In genomic region chr11:65639623-65640482, GRCh38 we compare ENCODE assay signal across 9 cellular contexts. TPM values are rescaled to one million over a fixed set of nuclear protein-coding genes. Genes with fewer than 3 reads are reported as not detected.
A peak's percentile ranks its signal among the peaks of the same experiment; 100 is the strongest.
DNase-seq lines count a peak whose midpoint lies in the region; ATAC-seq, FAIRE-seq and TF ChIP-seq lines count a peak whose summit lies in the region.
"Had no signal": no experiment of that assay in that cellular context is flagged by ENCODE, and none has a peak within 500 bp of the region (broad histone marks: within the 10 kb centered on the region; RNA-seq: fewer than 3 reads in every experiment).

No MANE protein-coding gene starts in this region.

- H3K9ac ChIP-seq in liver (ENCODE audit: low read depth in 1 of 2, low read length in 2 of 2), result peak overlapping the region in 1 of 2 donors; percentile 55
- H3K9ac ChIP-seq in HepG2 (ENCODE audit: insufficient read depth, low read depth, low read length), result no peak overlapping the region

- H3K27ac ChIP-seq in liver (ENCODE audit: low read depth in 1 of 2, low read length in 2 of 2) (peak overlapping the region; percentile 75 to 86), HepG2 (ENCODE audit: extremely low read length, insufficient read depth, low read length) (no peak overlapping the region)

- intact Hi-C loops in HepG2 (cut with micrococcal nuclease; ENCODE audit: unreplicated experiment), result no loop called here
- intact Hi-C loops in mucosa of descending colon (cut with DNase I, micrococcal nuclease), result no loop called here

- TF ChIP-seq RAD21 in liver (IDR thresholded peaks at IDR 0.05), result no peak
- no peak for TF ChIP-seq RAD21 in HepG2 (CRISPR knock-in tag; IDR thresholded peaks at IDR 0.05)

- H3K4me1 ChIP-seq in liver (ENCODE audit: control insufficient read depth in 4 of 4, insufficient read depth in 4 of 4, low read length in 3 of 4) (peaks cover 3 to 46% (median 26%) of the 10 kb centered on the region in 4 donors), HepG2 (ENCODE audit: insufficient read depth, low read length) (peaks cover 49% of the 10 kb centered on the region), mucosa of descending colon (ENCODE audit: low read depth) (peaks cover 15% of the 10 kb centered on the region)

- H2AFZ ChIP-seq in HepG2 (ENCODE audit: low read length), result no peak overlapping the region

- POLR2A ChIA-PET in HepG2 (lab: Yijun Ruan, JAX), result interaction anchor here (2.1 to 4.6 kb wide), 3 partner anchors 12 to 23 kb away, joined by 6 to 78 read pairs (median 17); partner anchors contain the start of gene RELA

- H3K4me2 ChIP-seq in HepG2 (ENCODE audit: low read depth, low read length), result no peak overlapping the region

- H3K4me3 ChIP-seq in liver (ENCODE audit: low read depth in 1 of 3, low read length in 3 of 3) (no peak overlapping the region), HepG2 (replicated peaks in 1 of 3; ENCODE audit: insufficient read depth in 1 of 3, low read depth in 2 of 3, low read length in 3 of 3) (no peak overlapping the region), NB4 (ENCODE audit: low read depth, low read length) (peak overlapping the region; percentile 22), mucosa of descending colon (no peak overlapping the region), MG63 (no peak overlapping the region)

- FAIRE-seq in HepG2 (lab: Jason Lieb, UNC), result no peak
- FAIRE-seq: pancreas had no signal

- WGBS in liver, result 71% methylated on average over 8 of the region's 8 CpGs
- WGBS in HepG2 (ENCODE audit: low lambda C conversion rate), result 83% methylated on average over 6 of the region's 8 CpGs

- H3K36me3 ChIP-seq in liver (ENCODE audit: control insufficient read depth in 4 of 4, insufficient read depth in 3 of 4, low read depth in 1 of 4, low read length in 3 of 4) (peaks cover 4 to 16% (median 13%) of the 10 kb centered on the region in 4 donors), HepG2 (replicated peaks in 1 of 2; ENCODE audit: control insufficient read depth in 1 of 2, insufficient read depth in 2 of 2, low read length in 2 of 2) (peaks cover 9 to 23% of the 10 kb centered on the region in 2 experiments; a peak in 4 of 5 replicates), mucosa of descending colon (ENCODE audit: low read depth) (no peaks in the 10 kb centered on the region), MG63 (peaks cover 45% of the 10 kb centered on the region)

- TF ChIP-seq CTCF in liver (IDR thresholded peaks at IDR 0.05; ENCODE audit: low read depth, low read length, missing input control), result no peak
- TF ChIP-seq CTCF in HepG2 (CRISPR knock-in tag; IDR thresholded peaks at IDR 0.05), result no peak
- no peak for TF ChIP-seq CTCF in NB4 (IDR thresholded peaks at IDR 0.05; ENCODE audit: low read depth, low read length)
- TF ChIP-seq CTCF in mucosa of descending colon (IDR thresholded peaks at IDR 0.05), result no peak

- H3K79me2 ChIP-seq in HepG2 (ENCODE audit: insufficient read depth, low read length), result no peaks in the 10 kb centered on the region

- ATAC-seq in HepG2, result no peak
- peak; percentile 46 for ATAC-seq in mucosa of descending colon

- TF ChIP-seq POLR2A in HepG2 (IDR thresholded peaks at IDR 0.05; ENCODE audit: insufficient read depth in 1 of 2, low read depth in 2 of 2, low read length in 2 of 2), result no peak
- TF ChIP-seq POLR2A in NB4 (IDR thresholded peaks at IDR 0.05; ENCODE audit: extremely low read depth, insufficient read length), result no peak

- H3K27me3 ChIP-seq in liver (ENCODE audit: control insufficient read depth in 4 of 4, insufficient read depth in 4 of 4, low read length in 3 of 4) (no peaks in the 10 kb centered on the region), HepG2 (ENCODE audit: control insufficient read depth in 1 of 2, insufficient read depth in 2 of 2, low read length in 2 of 2) (no peaks in the 10 kb centered on the region), MG63 (no peaks in the 10 kb centered on the region)
- H3K27me3 ChIP-seq: pancreas had no signal

- no peaks in the 10 kb centered on the region for H3K9me3 ChIP-seq in liver (ENCODE audit: control insufficient read depth in 4 of 4, low read length in 3 of 4)
- no peaks in the 10 kb centered on the region for H3K9me3 ChIP-seq in HepG2 (ENCODE audit: low read length)
- H3K9me3 ChIP-seq in mucosa of descending colon, result no peaks in the 10 kb centered on the region
- H3K9me3 ChIP-seq in MG63, result no peaks in the 10 kb centered on the region
- H3K9me3 ChIP-seq: pancreas had no signal

- CTCF ChIA-PET in HepG2 (lab: Yijun Ruan, JAX; ENCODE audit: low intra/inter-chr PET ratio, low total read pairs), result no interaction called here

- DNase-seq in HepG2 (ENCODE audit: low spot score) (no peak), NB4 (ENCODE audit: low read depth) (peak; percentile 94), mucosa of descending colon (peak; percentile 51 to 89 (median 56)), NCI-H2029 (lab: John Stamatoyannopoulos, UW) (no peak), MG63 (no peak), NCI-H187 (lab: John Stamatoyannopoulos, UW) (no peak)
- peak; percentile 84 for DNase-seq in activated effector memory CD4-positive, alpha-beta T cell treated with anti-CD3 and anti-CD28 coated beads, Interleukin-2, amount 50 U/mL, for 16 hours

- in situ Hi-C loops in HepG2 (cut with HindIII; ENCODE audit: extremely low pct_ligation_motif_present, low pct_unique_long_range_greater_than_20kb), result no loop called here

- no peaks in the 10 kb centered on the region for H4K20me1 ChIP-seq in HepG2 (ENCODE audit: insufficient read depth, low read length)

- TF ChIP-seq EP300 in HepG2 (IDR thresholded peaks at IDR 0.05; ENCODE audit: low read depth in 2 of 2, low read length in 2 of 2) (no peak), HepG2 (CRISPR knock-in tag; IDR thresholded peaks at IDR 0.05; ENCODE audit: borderline replicate concordance) (no peak)

- no TSS peak for BruUV-seq in HepG2 (replicated peaks; lab: Mats Ljungman, UMichigan)

RNA-seq across cellular contexts. Expression of gene SIPA1, which starts 2.0 kb away (rescaled TPM):
- total RNA-seq in liver (10 to 100 TPM; 15.4 to 34.9 TPM), HepG2 (2016; rRNA removed; fragmentation: Illumina TruSeq; extraction: Trizol) (5.4 and 5.8 TPM in 2 replicates), mucosa of descending colon (10 to 100 TPM; 23.2 to 52.5 (median 28.1) TPM)
- polyA plus RNA-seq in liver (10 to 100 TPM; 16.1 to 29.5 TPM), HepG2 (2011; rRNA removed) (7.7 and 9.1 TPM in 2 replicates)
- 2.4 and 2.5 TPM in 2 replicates for total RNA-seq in HepG2 (2016; cell fraction: cytosol; rRNA removed; fragmentation: Illumina TruSeq; extraction: Trizol; ENCODE audit: low read depth)
- 5.0 and 7.9 TPM in 2 replicates for total RNA-seq in HepG2 (2016; cell fraction: insoluble cytoplasmic fraction; rRNA removed; fragmentation: Illumina TruSeq; extraction: Trizol)
- total RNA-seq in HepG2 (2016; cell fraction: membrane; rRNA removed; fragmentation: Illumina TruSeq; extraction: Trizol), result 5.1 and 6.5 TPM in 2 replicates
- total RNA-seq in HepG2 (2016; cell fraction: nucleus; rRNA removed; fragmentation: Illumina TruSeq; extraction: Trizol), result 4.5 and 6.8 TPM in 2 replicates
- 4.1 and 8.2 TPM in 2 replicates for polyA plus RNA-seq in HepG2 (2011; cell fraction: cytosol; rRNA removed)
- polyA plus RNA-seq in HepG2 (2011; cell fraction: nucleus; rRNA removed), result 29.6 and 37.0 TPM in 2 replicates
- polyA plus RNA-seq in HepG2 (2012), result 4.6 and 5.8 TPM in 2 replicates
- 2.6 and 2.8 TPM in 2 replicates for polyA plus RNA-seq in HepG2 (2016; cell fraction: cytosol; fragmentation: Illumina TruSeq; extraction: Trizol; ENCODE audit: low read depth)
- polyA plus RNA-seq in HepG2 (2016; cell fraction: insoluble cytoplasmic fraction; fragmentation: Illumina TruSeq; extraction: Trizol; ENCODE audit: low read depth), result 4.1 and 5.0 TPM in 2 replicates
- 4.4 and 5.1 TPM in 2 replicates for polyA plus RNA-seq in HepG2 (2016; cell fraction: membrane; fragmentation: Illumina TruSeq; extraction: Trizol; ENCODE audit: low read depth)
- 10.2 and 11.1 TPM in 2 replicates for polyA plus RNA-seq in HepG2 (2016; cell fraction: nucleus; fragmentation: Illumina TruSeq; extraction: Trizol; ENCODE audit: insufficient read depth, low read depth)
- polyA minus RNA-seq in HepG2 (2011; rRNA and poly(A)+ RNA removed; ENCODE audit: low replicate concordance), result 33.6 and 36.0 TPM in 2 replicates
- 9.0 and 11.6 TPM in 2 replicates for polyA minus RNA-seq in HepG2 (2011; cell fraction: cytosol; rRNA and poly(A)+ RNA removed)
- 6.8 and 10.8 TPM in 2 replicates for polyA minus RNA-seq in HepG2 (2011; cell fraction: nucleus; rRNA and poly(A)+ RNA removed)
- 28.2 and 33.6 TPM in 2 replicates for total RNA-seq in MG63 (2014; rRNA removed; shearing (Covaris generic); ENCODE audit: low replicate concordance)

RNA-seq across cellular contexts. Expression of gene RELA, which starts 22.9 kb away (rescaled TPM):
- total RNA-seq in liver, result 10 to 100 TPM; 11.1 to 22.6 TPM
- 10 to 100 TPM; 21.3 to 30.7 TPM for polyA plus RNA-seq in liver
- 18.7 and 21.4 TPM in 2 replicates for total RNA-seq in HepG2 (2016; rRNA removed; fragmentation: Illumina TruSeq; extraction: Trizol)
- total RNA-seq in HepG2 (2016; cell fraction: cytosol; rRNA removed; fragmentation: Illumina TruSeq; extraction: Trizol; ENCODE audit: low read depth), result 13.2 and 15.2 TPM in 2 replicates
- total RNA-seq in HepG2 (2016; cell fraction: insoluble cytoplasmic fraction; rRNA removed; fragmentation: Illumina TruSeq; extraction: Trizol), result 18.1 and 22.6 TPM in 2 replicates
- total RNA-seq in HepG2 (2016; cell fraction: membrane; rRNA removed; fragmentation: Illumina TruSeq; extraction: Trizol), result 29.5 and 31.1 TPM in 2 replicates
- total RNA-seq in HepG2 (2016; cell fraction: nucleus; rRNA removed; fragmentation: Illumina TruSeq; extraction: Trizol), result 22.2 and 24.4 TPM in 2 replicates
- polyA plus RNA-seq in HepG2 (2011; rRNA removed), result 40.5 and 51.0 TPM in 2 replicates
- polyA plus RNA-seq in HepG2 (2011; cell fraction: cytosol; rRNA removed), result 17.1 and 18.5 TPM in 2 replicates
- polyA plus RNA-seq in HepG2 (2011; cell fraction: nucleus; rRNA removed), result 130 and 135 TPM in 2 replicates
- 35.3 and 47.6 TPM in 2 replicates for polyA plus RNA-seq in HepG2 (2012)
- 18.5 and 18.9 TPM in 2 replicates for polyA plus RNA-seq in HepG2 (2016; cell fraction: cytosol; fragmentation: Illumina TruSeq; extraction: Trizol; ENCODE audit: low read depth)
- 29.6 and 39.8 TPM in 2 replicates for polyA plus RNA-seq in HepG2 (2016; cell fraction: insoluble cytoplasmic fraction; fragmentation: Illumina TruSeq; extraction: Trizol; ENCODE audit: low read depth)
- 31.6 and 34.3 TPM in 2 replicates for polyA plus RNA-seq in HepG2 (2016; cell fraction: membrane; fragmentation: Illumina TruSeq; extraction: Trizol; ENCODE audit: low read depth)
- polyA plus RNA-seq in HepG2 (2016; cell fraction: nucleus; fragmentation: Illumina TruSeq; extraction: Trizol; ENCODE audit: insufficient read depth, low read depth), result 67.4 and 71.3 TPM in 2 replicates
- 44.8 and 56.8 TPM in 2 replicates for polyA minus RNA-seq in HepG2 (2011; rRNA and poly(A)+ RNA removed; ENCODE audit: low replicate concordance)
- polyA minus RNA-seq in HepG2 (2011; cell fraction: cytosol; rRNA and poly(A)+ RNA removed), result 19.2 and 21.1 TPM in 2 replicates
- 31.7 and 34.9 TPM in 2 replicates for polyA minus RNA-seq in HepG2 (2011; cell fraction: nucleus; rRNA and poly(A)+ RNA removed)
- total RNA-seq in mucosa of descending colon, result 10 to 100 TPM; 69.1 to 89.6 (median 71.0) TPM
- 42.2 and 56.1 TPM in 2 replicates for total RNA-seq in MG63 (2014; rRNA removed; shearing (Covaris generic); ENCODE audit: low replicate concordance)

RNA-seq across cellular contexts. Expression of gene PCNX3, which starts 24.3 kb away (rescaled TPM):
- total RNA-seq in liver, result 10 to 100 TPM; 11.5 to 13.4 TPM
- polyA plus RNA-seq in liver, result 10 to 100 TPM in 1 of 2 donors, 1 to 10 TPM in 1; 4.7 to 12.8 TPM
- 14.5 and 23.0 TPM in 2 replicates for total RNA-seq in HepG2 (2016; rRNA removed; fragmentation: Illumina TruSeq; extraction: Trizol)
- total RNA-seq in HepG2 (2016; cell fraction: cytosol; rRNA removed; fragmentation: Illumina TruSeq; extraction: Trizol; ENCODE audit: low read depth), result 8.5 and 8.7 TPM in 2 replicates
- 12.2 and 22.7 TPM in 2 replicates for total RNA-seq in HepG2 (2016; cell fraction: insoluble cytoplasmic fraction; rRNA removed; fragmentation: Illumina TruSeq; extraction: Trizol)
- total RNA-seq in HepG2 (2016; cell fraction: membrane; rRNA removed; fragmentation: Illumina TruSeq; extraction: Trizol), result 9.3 and 9.7 TPM in 2 replicates
- total RNA-seq in HepG2 (2016; cell fraction: nucleus; rRNA removed; fragmentation: Illumina TruSeq; extraction: Trizol), result 26.0 and 33.8 TPM in 2 replicates
- polyA plus RNA-seq in HepG2 (2011; rRNA removed), result 16.2 and 23.1 TPM in 2 replicates
- polyA plus RNA-seq in HepG2 (2011; cell fraction: cytosol; rRNA removed), result 12.7 and 17.1 TPM in 2 replicates
- 99.5 and 123 TPM in 2 replicates for polyA plus RNA-seq in HepG2 (2011; cell fraction: nucleus; rRNA removed)
- 14.4 and 24.5 TPM in 2 replicates for polyA plus RNA-seq in HepG2 (2012)
- 4.3 and 4.9 TPM in 2 replicates for polyA plus RNA-seq in HepG2 (2016; cell fraction: cytosol; fragmentation: Illumina TruSeq; extraction: Trizol; ENCODE audit: low read depth)
- polyA plus RNA-seq in HepG2 (2016; cell fraction: insoluble cytoplasmic fraction; fragmentation: Illumina TruSeq; extraction: Trizol; ENCODE audit: low read depth), result 14.3 and 21.7 TPM in 2 replicates
- polyA plus RNA-seq in HepG2 (2016; cell fraction: membrane; fragmentation: Illumina TruSeq; extraction: Trizol; ENCODE audit: low read depth), result 5.8 and 6.9 TPM in 2 replicates
- 68.2 and 73.5 TPM in 2 replicates for polyA plus RNA-seq in HepG2 (2016; cell fraction: nucleus; fragmentation: Illumina TruSeq; extraction: Trizol; ENCODE audit: insufficient read depth, low read depth)
- 35.6 and 67.6 TPM in 2 replicates for polyA minus RNA-seq in HepG2 (2011; rRNA and poly(A)+ RNA removed; ENCODE audit: low replicate concordance)
- polyA minus RNA-seq in HepG2 (2011; cell fraction: cytosol; rRNA and poly(A)+ RNA removed), result 23.3 and 27.8 TPM in 2 replicates
- polyA minus RNA-seq in HepG2 (2011; cell fraction: nucleus; rRNA and poly(A)+ RNA removed), result 32.3 and 32.8 TPM in 2 replicates
- total RNA-seq in mucosa of descending colon, result 10 to 100 TPM; 42.5 to 53.4 (median 47.5) TPM
- 9.8 and 21.0 TPM in 2 replicates for total RNA-seq in MG63 (2014; rRNA removed; shearing (Covaris generic); ENCODE audit: low replicate concordance)

RNA-seq across cellular contexts. Expression of gene MAP3K11, which starts 25.8 kb away (rescaled TPM):
- total RNA-seq in liver (10 to 100 TPM; 23.7 to 49.3 TPM), HepG2 (2016; rRNA removed; fragmentation: Illumina TruSeq; extraction: Trizol) (35.6 and 51.5 TPM in 2 replicates), mucosa of descending colon (100 to 1,000 TPM in 1 of 3 donors, 10 to 100 TPM in 2; 81.6 to 109 (median 95.7) TPM)
- polyA plus RNA-seq in liver (10 to 100 TPM; 22.9 to 49.7 TPM), HepG2 (2011; rRNA removed) (35.9 and 54.6 TPM in 2 replicates)
- 9.8 and 11.0 TPM in 2 replicates for total RNA-seq in HepG2 (2016; cell fraction: cytosol; rRNA removed; fragmentation: Illumina TruSeq; extraction: Trizol; ENCODE audit: low read depth)
- 28.4 and 51.3 TPM in 2 replicates for total RNA-seq in HepG2 (2016; cell fraction: insoluble cytoplasmic fraction; rRNA removed; fragmentation: Illumina TruSeq; extraction: Trizol)
- total RNA-seq in HepG2 (2016; cell fraction: membrane; rRNA removed; fragmentation: Illumina TruSeq; extraction: Trizol), result 23.9 and 24.4 TPM in 2 replicates
- total RNA-seq in HepG2 (2016; cell fraction: nucleus; rRNA removed; fragmentation: Illumina TruSeq; extraction: Trizol), result 38.3 and 44.6 TPM in 2 replicates
- polyA plus RNA-seq in HepG2 (2011; cell fraction: cytosol; rRNA removed), result 29.9 and 43.3 TPM in 2 replicates
- 105 and 109 TPM in 2 replicates for polyA plus RNA-seq in HepG2 (2011; cell fraction: nucleus; rRNA removed)
- 41.6 and 47.6 TPM in 2 replicates for polyA plus RNA-seq in HepG2 (2012)
- polyA plus RNA-seq in HepG2 (2016; cell fraction: cytosol; fragmentation: Illumina TruSeq; extraction: Trizol; ENCODE audit: low read depth), result 10.0 and 10.8 TPM in 2 replicates
- 43.2 and 55.5 TPM in 2 replicates for polyA plus RNA-seq in HepG2 (2016; cell fraction: insoluble cytoplasmic fraction; fragmentation: Illumina TruSeq; extraction: Trizol; ENCODE audit: low read depth)
- 24.5 and 29.1 TPM in 2 replicates for polyA plus RNA-seq in HepG2 (2016; cell fraction: membrane; fragmentation: Illumina TruSeq; extraction: Trizol; ENCODE audit: low read depth)
- 98.1 and 107 TPM in 2 replicates for polyA plus RNA-seq in HepG2 (2016; cell fraction: nucleus; fragmentation: Illumina TruSeq; extraction: Trizol; ENCODE audit: insufficient read depth, low read depth)
- 59.8 and 117 TPM in 2 replicates for polyA minus RNA-seq in HepG2 (2011; rRNA and poly(A)+ RNA removed; ENCODE audit: low replicate concordance)
- 35.9 and 41.2 TPM in 2 replicates for polyA minus RNA-seq in HepG2 (2011; cell fraction: cytosol; rRNA and poly(A)+ RNA removed)
- polyA minus RNA-seq in HepG2 (2011; cell fraction: nucleus; rRNA and poly(A)+ RNA removed), result 61.7 and 76.1 TPM in 2 replicates
- total RNA-seq in MG63 (2014; rRNA removed; shearing (Covaris generic); ENCODE audit: low replicate concordance), result 22.2 and 48.8 TPM in 2 replicates

RNA-seq across cellular contexts. Expression of gene KCNK7, which starts 44.3 kb away (rescaled TPM):
- total RNA-seq in liver, result under 1 TPM; 0.14 to 0.17 TPM
- under 1 TPM; 0.32 TPM for polyA plus RNA-seq in liver
- not detected in 2 replicates for total RNA-seq in HepG2 (2016; rRNA removed; fragmentation: Illumina TruSeq; extraction: Trizol)
- total RNA-seq in HepG2 (2016; cell fraction: cytosol; rRNA removed; fragmentation: Illumina TruSeq; extraction: Trizol; ENCODE audit: low read depth), result not detected in 2 replicates
- total RNA-seq in HepG2 (2016; cell fraction: insoluble cytoplasmic fraction; rRNA removed; fragmentation: Illumina TruSeq; extraction: Trizol), result not detected in 2 replicates
- not detected in 2 replicates for total RNA-seq in HepG2 (2016; cell fraction: membrane; rRNA removed; fragmentation: Illumina TruSeq; extraction: Trizol)
- total RNA-seq in HepG2 (2016; cell fraction: nucleus; rRNA removed; fragmentation: Illumina TruSeq; extraction: Trizol), result 1.2 TPM in 1 of 2 replicates, not detected in the other
- polyA plus RNA-seq in HepG2 (2011; rRNA removed), result 0.11 and 0.14 TPM in 2 replicates
- 0.04 TPM in 1 of 2 replicates, not detected in the other for polyA plus RNA-seq in HepG2 (2011; cell fraction: cytosol; rRNA removed)
- 0.69 and 0.97 TPM in 2 replicates for polyA plus RNA-seq in HepG2 (2011; cell fraction: nucleus; rRNA removed)
- 0.28 TPM in 1 of 2 replicates, not detected in the other for polyA plus RNA-seq in HepG2 (2012)
- polyA plus RNA-seq in HepG2 (2016; cell fraction: cytosol; fragmentation: Illumina TruSeq; extraction: Trizol; ENCODE audit: low read depth), result not detected in 2 replicates
- polyA plus RNA-seq in HepG2 (2016; cell fraction: insoluble cytoplasmic fraction; fragmentation: Illumina TruSeq; extraction: Trizol; ENCODE audit: low read depth), result not detected in 2 replicates
- not detected in 2 replicates for polyA plus RNA-seq in HepG2 (2016; cell fraction: membrane; fragmentation: Illumina TruSeq; extraction: Trizol; ENCODE audit: low read depth)
- 0.38 and 0.77 TPM in 2 replicates for polyA plus RNA-seq in HepG2 (2016; cell fraction: nucleus; fragmentation: Illumina TruSeq; extraction: Trizol; ENCODE audit: insufficient read depth, low read depth)
- polyA minus RNA-seq in HepG2 (2011; rRNA and poly(A)+ RNA removed; ENCODE audit: low replicate concordance), result 0.33 and 0.90 TPM in 2 replicates
- not detected in 2 replicates for polyA minus RNA-seq in HepG2 (2011; cell fraction: cytosol; rRNA and poly(A)+ RNA removed)
- 0.75 and 1.2 TPM in 2 replicates for polyA minus RNA-seq in HepG2 (2011; cell fraction: nucleus; rRNA and poly(A)+ RNA removed)
- 1 to 10 TPM in 2 of 3 donors, under 1 TPM in 1; 0.49 to 1.7 (median 1.5) TPM for total RNA-seq in mucosa of descending colon
- total RNA-seq in MG63 (2014; rRNA removed; shearing (Covaris generic); ENCODE audit: low replicate concordance), result not detected in 2 replicates

Comparison
In these comparisons a context has a peak if more than half of its experiments do, and no peak if none do; other contexts are left out.
1. DNase-seq: peak in NB4 (single experiment), activated effector memory CD4-positive, alpha-beta T cell treated with anti-CD3 and anti-CD28 coated beads, Interleukin-2, amount 50 U/mL, for 16 hours (single experiment) and mucosa of descending colon (3 of 3); none in HepG2 (single experiment), NCI-H2029 (single experiment), MG63 (single experiment) and NCI-H187 (0 of 2).